9 cellular contexts compared by ENCODE assay signal in genomic region chr6:27205375-27206278, GRCh38. TPM values are rescaled to one million over a fixed set of nuclear protein-coding genes. Genes with fewer than 3 reads are reported as not detected.
DNase-seq lines count a peak whose midpoint lies in the region; ATAC-seq and TF ChIP-seq lines count a peak whose summit lies in the region.
"Had no signal": no experiment of that assay in that cellular context is flagged by ENCODE, and none has a peak within 500 bp of the region (broad histone marks: within the 10 kb centered on the region; RNA-seq: fewer than 3 reads in every experiment).

No MANE protein-coding gene starts in this region.

- H3K27ac Mint-ChIP-seq in activated CD8-positive, alpha-beta T cell treated with anti-CD3 and anti-CD28 coated beads, Interleukin-2, amount 10 ng/mL, durations not matched to agents 7 days and 5 days: peak overlapping the region; percentile 70

- peaks cover 37% of the 10 kb centered on the region for H3K4me1 Mint-ChIP-seq in activated CD8-positive, alpha-beta T cell treated with anti-CD3 and anti-CD28 coated beads, Interleukin-2, amount 10 ng/mL, durations not matched to agents 7 days and 5 days (ENCODE audit: low read depth)

- CTCF ChIA-PET in HEK293 (lab: Yijun Ruan, JAX): interaction anchor here (0.6 kb wide), 3 partner anchors 305 to 1816 kb away, joined by 3 to 9 read pairs (median 3); no protein-coding TSS in a partner anchor
- CTCF ChIA-PET in activated CD8-positive, alpha-beta T cell treated with anti-CD3 and anti-CD28 coated beads, Interleukin-2, amount 10 ng/mL, durations not matched to agents 7 days and 5 days (lab: Charles Lee): interaction anchor here (0.6 to 0.9 kb wide), 2 partner anchors 43 to 566 kb away, joined by 3 read pairs; no protein-coding TSS in a partner anchor

- ATAC-seq in activated CD8-positive, alpha-beta T cell treated with anti-CD3 and anti-CD28 coated beads, Interleukin-2, amount 10 ng/mL, durations not matched to agents 7 days and 5 days: peak; percentile 81
- ATAC-seq in GM18861 (IDR thresholded peaks at IDR 0.05; ENCODE audit: unreplicated experiment): no peak

- no peaks in the 10 kb centered on the region for H3K9me3 Mint-ChIP-seq in activated CD8-positive, alpha-beta T cell treated with anti-CD3 and anti-CD28 coated beads, Interleukin-2, amount 10 ng/mL, durations not matched to agents 7 days and 5 days (ENCODE audit: insufficient read depth)

- H3K27ac ChIP-seq in HEK293 (ENCODE audit: extremely low read depth, low read depth, low read length): no peak overlapping the region
- H3K27ac ChIP-seq: epithelial cell of prostate, KMS-11 had no signal

- no peaks in the 10 kb centered on the region for H3K9me3 ChIP-seq in HEK293 (ENCODE audit: control insufficient read depth, insufficient read depth, low read depth, low read length)

- no peak for TF ChIP-seq CTCF in HEK293 (tag by site-specific recombination; IDR thresholded peaks at IDR 0.05)
- no peak for TF ChIP-seq CTCF in fibroblast of the aortic adventitia (IDR thresholded peaks at IDR 0.05; ENCODE audit: insufficient read depth, low read length)

- H3K36me3 Mint-ChIP-seq in activated CD8-positive, alpha-beta T cell treated with anti-CD3 and anti-CD28 coated beads, Interleukin-2, amount 10 ng/mL, durations not matched to agents 7 days and 5 days (ENCODE audit: low read depth): peaks cover 20% of the 10 kb centered on the region

- peaks cover 15% of the 10 kb centered on the region for H3K27me3 Mint-ChIP-seq in activated CD8-positive, alpha-beta T cell treated with anti-CD3 and anti-CD28 coated beads, Interleukin-2, amount 10 ng/mL, durations not matched to agents 7 days and 5 days (ENCODE audit: low read depth)

- peak overlapping the region; percentile 43 for H3K4me3 Mint-ChIP-seq in activated CD8-positive, alpha-beta T cell treated with anti-CD3 and anti-CD28 coated beads, Interleukin-2, amount 10 ng/mL, durations not matched to agents 7 days and 5 days

- POLR2A ChIA-PET in HEK293 (lab: Yijun Ruan, JAX): no interaction called here
- POLR2A ChIA-PET in activated CD8-positive, alpha-beta T cell treated with anti-CD3 and anti-CD28 coated beads, Interleukin-2, amount 10 ng/mL, durations not matched to agents 7 days and 5 days (lab: Charles Lee): interaction anchor here (0.5 to 0.7 kb wide), 2 partner anchors 29 to 983 kb away, joined by 3 read pairs; no protein-coding TSS in a partner anchor

- H3K4me1 ChIP-seq in HEK293 (ENCODE audit: control insufficient read depth, insufficient read depth, low read length): no peaks in the 10 kb centered on the region

- H3K36me3 ChIP-seq in HEK293 (ENCODE audit: control insufficient read depth in 2 of 2, insufficient read depth in 1 of 2, low read length in 2 of 2): no peaks in the 10 kb centered on the region

- H3K4me3 ChIP-seq in HEK293 (ENCODE audit: low read depth, low read length): no peak overlapping the region
- H3K4me3 ChIP-seq in fibroblast of the aortic adventitia (ENCODE audit: low read depth, low read length): peak overlapping the region; percentile 34

- peak; percentile 73 for DNase-seq in activated CD8-positive, alpha-beta T cell treated with anti-CD3 and anti-CD28 coated beads, Interleukin-2, amount 10 ng/mL, durations not matched to agents 7 days and 5 days
- DNase-seq in fibroblast of the aortic adventitia (ENCODE audit: low read depth) (no peak), SK-N-DZ (ENCODE audit: low spot score) (no peak), HCEC 1CT (no peak)
- peak; percentile 24 for DNase-seq in stimulated activated CD4-positive, alpha-beta T cell treated with anti-CD3 and anti-CD28 coated beads, Interleukin-4, amount 100 ng/mL, for 1 hour

TF ChIP-seq in HEK293, 187 proteins besides CTCF, POLR2A, EP300 and RAD21:
- TF ChIP-seq GFI1B (tag by site-specific recombination; IDR thresholded peaks at IDR 0.05): no peak
- no peak for TF ChIP-seq IKZF3 (tag by site-specific recombination; IDR thresholded peaks at IDR 0.05)
- TF ChIP-seq ZXDB (tag by site-specific recombination; IDR thresholded peaks at IDR 0.05): peak; percentile 93
- no peak for TF ChIP-seq ZNF354C (tag by site-specific recombination; IDR thresholded peaks at IDR 0.05; ENCODE audit: borderline replicate concordance, low read depth)
- no peak for TF ChIP-seq ZNF292 (tag by site-specific recombination; IDR thresholded peaks at IDR 0.05; ENCODE audit: borderline replicate concordance, low read depth)

RNA-seq across cellular contexts. Expression of gene PRSS16, which starts 41.9 kb away (rescaled TPM):
- under 1 TPM; 0.81 to 0.82 TPM for total RNA-seq in activated CD8-positive, alpha-beta T cell treated with anti-CD3 and anti-CD28 coated beads, Interleukin-2, amount 10 ng/mL, durations not matched to agents 7 days and 5 days
- not detected in 2 replicates for total RNA-seq in fibroblast of the aortic adventitia (ENCODE audit: low replicate concordance)
- not detected in 2 replicates for polyA plus RNA-seq in SK-N-DZ (2014; cell fraction: cytosol; rRNA removed)
- polyA plus RNA-seq in SK-N-DZ (2014; cell fraction: nucleus; rRNA removed): not detected in 2 replicates

Comparison
In these comparisons a context has a peak if more than half of its experiments do, and no peak if none do; other contexts are left out.
1. DNase-seq: peak in activated CD8-positive, alpha-beta T cell treated with anti-CD3 and anti-CD28 coated beads, Interleukin-2, amount 10 ng/mL, durations not matched to agents 7 days and 5 days (single experiment) and stimulated activated CD4-positive, alpha-beta T cell treated with anti-CD3 and anti-CD28 coated beads, Interleukin-4, amount 100 ng/mL, for 1 hour (single experiment); none in fibroblast of the aortic adventitia (single experiment), SK-N-DZ (single experiment) and HCEC 1CT (single experiment).